Comparison of ENCODE assay signal across 23 cellular contexts in genomic region chr17:76086384-76086783, GRCh38. TPM values are rescaled to one million over a fixed set of nuclear protein-coding genes. Genes with fewer than 3 reads are reported as not detected.
DNase-seq lines count a peak whose midpoint lies in the region; ATAC-seq, FAIRE-seq and TF ChIP-seq lines count a peak whose summit lies in the region.
"Had no signal": no experiment of that assay in that cellular context is flagged by ENCODE, and none has a peak within 500 bp of the region (broad histone marks: within the 10 kb centered on the region; RNA-seq: fewer than 3 reads in every experiment).

No MANE protein-coding gene starts in this region.

- H3K4me1 Mint-ChIP-seq in stimulated activated naive B cell treated with anti-CD40 and anti-IgM and Interleukin-4, amounts not matched to agents 10 μg/mL and 1 μg/mL and 100 μg/mL, for 72 hours: no peaks in the 10 kb centered on the region

- peaks cover 56% of the 10 kb centered on the region in 2 donors for H3K36me3 Mint-ChIP-seq in stimulated activated naive B cell treated with anti-CD40 and anti-IgM and Interleukin-4, amounts not matched to agents 10 μg/mL and 1 μg/mL and 100 μg/mL, for 72 hours

- H3K27ac ChIP-seq in lower lobe of right lung: no peak overlapping the region
- H3K27ac ChIP-seq: SK-N-MC had no signal

- H3K4me3 Mint-ChIP-seq in stimulated activated naive B cell treated with anti-CD40 and anti-IgM and Interleukin-4, amounts not matched to agents 10 μg/mL and 1 μg/mL and 100 μg/mL, for 72 hours: no peak overlapping the region
- H3K4me3 Mint-ChIP-seq: CD4-positive, alpha-beta memory T cell had no signal

- ATAC-seq in lower lobe of right lung: no peak
- no peak for ATAC-seq in stimulated activated naive B cell treated with anti-CD40 and anti-IgM and Interleukin-4, amounts not matched to agents 10 μg/mL and 1 μg/mL and 100 μg/mL, for 72 hours (replicated peaks)
- no peak for ATAC-seq in HG03196 (IDR thresholded peaks at IDR 0.05; ENCODE audit: unreplicated experiment)
- ATAC-seq: K562 had no signal

- H3K36me3 ChIP-seq in H7 (replicated peaks; ENCODE audit: control insufficient read depth, insufficient read depth, low read length): peaks cover 33% of the 10 kb centered on the region
- peaks cover 96% of the 10 kb centered on the region for H3K36me3 ChIP-seq in lower lobe of right lung

- no peaks in the 10 kb centered on the region for H3K4me1 ChIP-seq in lower lobe of right lung

- DNase-seq in AG20443 (ENCODE audit: low spot score) (peak; percentile 3), H7 (peak; percentile 36), lower lobe of right lung (peak; percentile 12), LoVo (ENCODE audit: low spot score) (no peak), HTR-8/SVneo (ENCODE audit: insufficient read length, low spot score) (no peak)
- no peak for DNase-seq in stimulated activated naive B cell treated with anti-CD40 and anti-IgM and Interleukin-4, amounts not matched to agents 10 μg/mL and 1 μg/mL and 100 μg/mL, for 72 hours
- DNase-seq: C1 segment of cervical spinal cord; CD4-positive, alpha-beta memory T cell; COR-L47; MG63; NCI-H1105 treated with DMSO at 0.1 percent for 48 hours; NCI-H2029; NCI-H446 treated with DMSO at 0.1 percent for 48 hours; NCI-H526 treated with DMSO at 0.1 percent for 48 hours; SHP77 treated with DMSO at 0.1 percent for 48 hours had no signal

- intact Hi-C loops in lower lobe of right lung (cut with DNase I): no loop called here

- no peaks in the 10 kb centered on the region for H3K9me3 Mint-ChIP-seq in stimulated activated naive B cell treated with anti-CD40 and anti-IgM and Interleukin-4, amounts not matched to agents 10 μg/mL and 1 μg/mL and 100 μg/mL, for 72 hours
- H3K9me3 Mint-ChIP-seq: CD4-positive, alpha-beta memory T cell had no signal

- no peaks in the 10 kb centered on the region for H3K27me3 Mint-ChIP-seq in stimulated activated naive B cell treated with anti-CD40 and anti-IgM and Interleukin-4, amounts not matched to agents 10 μg/mL and 1 μg/mL and 100 μg/mL, for 72 hours
- H3K27me3 Mint-ChIP-seq: CD4-positive, alpha-beta memory T cell had no signal

- peak overlapping the region; percentile 65 for H3K27ac Mint-ChIP-seq in stimulated activated naive B cell treated with anti-CD40 and anti-IgM and Interleukin-4, amounts not matched to agents 10 μg/mL and 1 μg/mL and 100 μg/mL, for 72 hours

- H3K4me3 ChIP-seq in H7 (ENCODE audit: insufficient read depth, low read depth, low read length) (no peak overlapping the region), lower lobe of right lung (no peak overlapping the region)
- H3K4me3 ChIP-seq: K562, MG63, SK-N-MC had no signal

- no peak for FAIRE-seq in HTR-8/SVneo (lab: Jason Lieb, UNC)
- FAIRE-seq: A204.1, G401.6, K562 had no signal

- H3K9me3 ChIP-seq in lower lobe of right lung: no peaks in the 10 kb centered on the region
- H3K9me3 ChIP-seq: MG63 had no signal

- no peak for TF ChIP-seq CTCF in lower lobe of right lung (IDR thresholded peaks at IDR 0.05)

- H3K27me3 ChIP-seq in H7 (ENCODE audit: control insufficient read depth, insufficient read depth, low read length) (no peaks in the 10 kb centered on the region), lower lobe of right lung (ENCODE audit: low read depth) (no peaks in the 10 kb centered on the region)
- H3K27me3 ChIP-seq: MG63 had no signal

RNA-seq across cellular contexts. Expression of gene ZACN, which starts 7.4 kb away (rescaled TPM):
- total RNA-seq in H7 (2014; rRNA removed; shearing (Covaris generic)): 0.48 and 0.59 TPM in 2 replicates
- total RNA-seq in lower lobe of right lung: not detected
- total RNA-seq: H4, LHCN-M2 had no signal

RNA-seq across cellular contexts. Expression of gene GALR2, which starts 11.8 kb away (rescaled TPM):
- total RNA-seq in H7 (2014; rRNA removed; shearing (Covaris generic)): 1.8 and 2.0 TPM in 2 replicates
- not detected for total RNA-seq in lower lobe of right lung
- total RNA-seq: CD4-positive, alpha-beta memory T cell; K562; LHCN-M2 had no signal

RNA-seq across cellular contexts. Expression of gene SRP68, which starts 14.1 kb away (rescaled TPM):
- 31.4 and 33.4 TPM in 2 replicates for total RNA-seq in H7 (2014; rRNA removed; shearing (Covaris generic))
- total RNA-seq in lower lobe of right lung: 65.0 TPM

RNA-seq across cellular contexts. Expression of gene EXOC7, which starts 17.2 kb away (rescaled TPM):
- total RNA-seq in H7 (2014; rRNA removed; shearing (Covaris generic)): 80.3 and 87.7 TPM in 2 replicates
- 118 TPM for total RNA-seq in lower lobe of right lung

RNA-seq across cellular contexts. Expression of gene FOXJ1, which starts 54.7 kb away (rescaled TPM):
- 2.0 and 3.3 TPM in 2 replicates for total RNA-seq in H7 (2014; rRNA removed; shearing (Covaris generic))
- total RNA-seq in lower lobe of right lung: 21.5 TPM
- total RNA-seq: H4, HT1080, LHCN-M2 had no signal

Comparison
In these comparisons a context has a peak if more than half of its experiments do, and no peak if none do; other contexts are left out.
1. DNase-seq: peak in AG20443 (single experiment), H7 (single experiment) and lower lobe of right lung (single experiment); none in stimulated activated naive B cell treated with anti-CD40 and anti-IgM and Interleukin-4, amounts not matched to agents 10 μg/mL and 1 μg/mL and 100 μg/mL, for 72 hours (single experiment), LoVo (single experiment) and HTR-8/SVneo (single experiment).